In the genomic region with DNA sequence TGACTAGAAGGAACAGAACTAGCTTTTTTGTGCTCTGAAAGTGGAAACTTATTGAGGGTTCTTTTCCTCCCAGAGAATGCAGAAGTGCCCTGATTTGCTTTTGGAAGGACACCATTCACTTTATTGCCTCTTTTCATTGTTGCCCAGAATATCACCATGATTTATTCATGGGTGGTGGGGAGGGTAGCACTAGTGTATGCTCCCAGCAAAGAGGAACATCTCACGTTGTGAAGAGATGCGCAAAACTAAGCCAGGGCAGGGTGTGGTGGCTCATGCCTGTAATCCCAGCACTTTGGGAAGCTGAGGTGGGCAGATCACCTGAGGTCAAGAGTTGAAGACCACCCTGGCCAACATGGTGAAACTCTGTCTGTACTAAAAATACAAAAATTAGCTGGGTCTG, we compare ENCODE assay signal across 18 cellular contexts. TPM values are rescaled to one million over a fixed set of nuclear protein-coding genes. Genes with fewer than 3 reads are reported as not detected.
DNase-seq lines count a peak whose midpoint lies in the region; TF ChIP-seq lines count a peak whose summit lies in the region.
"Had no signal": no experiment of that assay in that cellular context is flagged by ENCODE, and none has a peak within 500 bp of the region (broad histone marks: within the 10 kb centered on the region; RNA-seq: fewer than 3 reads in every experiment).

No MANE protein-coding gene starts in this region.

- H3K79me2 ChIP-seq in hepatocyte: peaks cover 99% of the 10 kb centered on the region

- H3K4me3 ChIP-seq in hepatocyte: no peak overlapping the region
- H3K4me3 ChIP-seq in colonic mucosa: no peak overlapping the region
- H3K4me3 ChIP-seq in testis: no peak overlapping the region
- H3K4me3 ChIP-seq: thoracic aorta had no signal

- H3K9me2 ChIP-seq in hepatocyte (replicated peaks; ENCODE audit: insufficient read depth): no peaks in the 10 kb centered on the region

- intact Hi-C loops in colonic mucosa (cut with DNase I) (no loop called here), testis (cut with DNase I; ENCODE audit: low total_unique reads) (no loop called here)

- no peaks in the 10 kb centered on the region for H3K9me3 Mint-ChIP-seq in type B pancreatic cell

- H3K27ac ChIP-seq in hepatocyte: peak overlapping the region; percentile 65
- H3K27ac ChIP-seq in colonic mucosa: no peak overlapping the region
- H3K27ac ChIP-seq in testis: no peak overlapping the region
- H3K27ac ChIP-seq: neutrophil, thoracic aorta had no signal

- H3K27ac Mint-ChIP-seq in type B pancreatic cell: peak overlapping the region; percentile 75

- peaks cover 11% of the 10 kb centered on the region for H3K36me3 Mint-ChIP-seq in type B pancreatic cell

- DNase-seq in NCI-H345 (lab: John Stamatoyannopoulos, UW) (peak; percentile 13), NCI-H345 treated with DMSO at 0.1 percent for 48 hours (lab: John Stamatoyannopoulos, UW; ENCODE audit: unreplicated experiment) (no peak), OCI-M1 (lab: John Stamatoyannopoulos, UW) (peak; percentile 32), hepatocyte (ENCODE audit: low spot score) (no peak), type B pancreatic cell (ENCODE audit: extremely low spot score, unreplicated experiment) (no peak), colonic mucosa (no peak), kidney tubule cell (ENCODE audit: low spot score) (no peak), testis (no peak)
- DNase-seq: activated CD4-positive, CD25-positive, alpha-beta regulatory T cell treated with anti-CD3 and anti-CD28 coated beads, Interleukin-2, amount 50 U/mL, for 72 hours; activated gamma-delta T cell treated with Interleukin-2 at 50 U/mL for 16 hours; anterior cingulate cortex; cortex of kidney; NCI-H1694; stimulated activated CD4-positive, alpha-beta T cell treated with anti-CD3 and anti-CD28 coated beads, Interleukin-4, amount 100 ng/mL, for 1 hour; stimulated activated CD8-positive, alpha-beta memory T cell treated with anti-CD3 and anti-CD28 coated beads, Interleukin-4, amount 100 ng/mL, for 48 hours; T-helper 2 cell had no signal

- H4K20me1 ChIP-seq in hepatocyte (ENCODE audit: insufficient read depth, poor library complexity, severe bottlenecking): peaks cover 58% of the 10 kb centered on the region

- H3K36me3 ChIP-seq in hepatocyte (replicated peaks; ENCODE audit: insufficient read depth, low read depth) (no peaks in the 10 kb centered on the region), colonic mucosa (no peaks in the 10 kb centered on the region), testis (ENCODE audit: low read depth, missing control alignments) (no peaks in the 10 kb centered on the region)
- H3K36me3 ChIP-seq: neutrophil, thoracic aorta had no signal

- peak overlapping the region; percentile 41 for H3K4me3 Mint-ChIP-seq in type B pancreatic cell

- H3K27me3 ChIP-seq in hepatocyte (no peaks in the 10 kb centered on the region), colonic mucosa (no peaks in the 10 kb centered on the region), testis (no peaks in the 10 kb centered on the region)
- H3K27me3 ChIP-seq: neutrophil had no signal

- H3K27me3 Mint-ChIP-seq in type B pancreatic cell: no peaks in the 10 kb centered on the region

- no peak overlapping the region for H3K9ac ChIP-seq in colonic mucosa (ENCODE audit: low read depth in 2 of 2, low read length in 2 of 2)

- TF ChIP-seq CTCF in hepatocyte (IDR thresholded peaks at IDR 0.05; ENCODE audit: poor library complexity) (no peak), type B pancreatic cell (conservative IDR thresholded peaks at IDR 0.05) (no peak), colonic mucosa (IDR thresholded peaks at IDR 0.05) (no peak), testis (IDR thresholded peaks at IDR 0.05) (no peak)

- peaks cover 81% of the 10 kb centered on the region for H3K4me1 Mint-ChIP-seq in type B pancreatic cell (ENCODE audit: unreplicated experiment)

- H3K9me3 ChIP-seq in hepatocyte (ENCODE audit: low read depth) (no peaks in the 10 kb centered on the region), colonic mucosa (no peaks in the 10 kb centered on the region), testis (no peaks in the 10 kb centered on the region)
- H3K9me3 ChIP-seq: neutrophil, thoracic aorta had no signal

- TF ChIP-seq POLR2A in testis (IDR thresholded peaks at IDR 0.05): no peak

- H2AFZ ChIP-seq in hepatocyte: no peak overlapping the region

- 68% methylated on average over 2 of the region's 2 CpGs for WGBS in hepatocyte (ENCODE audit: low lambda C conversion rate, missing lambda C conversion rate)
- WGBS in testis, 2 donors: 82 to 89% methylated on average over 2 of the region's 2 CpGs

- peak overlapping the region; percentile 59 for H3K4me2 ChIP-seq in hepatocyte

- H3K4me1 ChIP-seq in hepatocyte (ENCODE audit: insufficient read depth): peaks cover 85% of the 10 kb centered on the region
- peaks cover 55% of the 10 kb centered on the region for H3K4me1 ChIP-seq in colonic mucosa
- H3K4me1 ChIP-seq in testis: peaks cover 36% of the 10 kb centered on the region

RNA-seq across cellular contexts. Expression of a gene that starts 31.4 kb away (rescaled TPM):
- total RNA-seq in hepatocyte (136 and 172 TPM in 2 replicates), type B pancreatic cell (ENCODE audit: low replicate concordance) (204 and 295 TPM in 2 replicates), colonic mucosa (100 to 1,000 TPM; 246 to 362 TPM), testis (100 to 1,000 TPM; 166 to 199 TPM)
- polyA plus RNA-seq in hepatocyte (69.4 and 74.2 TPM in 2 replicates), testis (ENCODE audit: insufficient read depth, low read depth, low replicate concordance) (105 TPM)

Comparison
In these comparisons a context has a peak if more than half of its experiments do, and no peak if none do; other contexts are left out.
1. DNase-seq: peak in NCI-H345 (single experiment) and OCI-M1 (single experiment); none in NCI-H345 treated with DMSO at 0.1 percent for 48 hours (single experiment), hepatocyte (single experiment), type B pancreatic cell (single experiment), colonic mucosa (single experiment), kidney tubule cell (single experiment) and testis (single experiment).